Comparison of ENCODE assay signal across 17 cellular contexts in genomic region chr12:132288516-132289188, GRCh38. TPM values are rescaled to one million over a fixed set of nuclear protein-coding genes. Genes with fewer than 3 reads are reported as not detected.
"Had no signal": no experiment of that assay in that cellular context is flagged by ENCODE, and none has a peak within 500 bp of the region (broad histone marks: within the 10 kb centered on the region; RNA-seq: fewer than 3 reads in every experiment).

No MANE protein-coding gene starts in this region.

- H3K4me3 ChIP-seq: cardiac muscle cell, coronary artery, esophagus muscularis mucosa, lung, skin epidermis, transverse colon had no signal

- H3K9me3 ChIP-seq: esophagus muscularis mucosa, transverse colon had no signal

- H3K36me3 ChIP-seq: cardiac muscle cell, esophagus muscularis mucosa, transverse colon had no signal

- DNase-seq: activated CD4-positive, alpha-beta T cell treated with anti-CD3 and anti-CD28 coated beads for 1 hour; activated CD4-positive, alpha-beta T cell treated with anti-CD3 and anti-CD28 coated beads, Interleukin-2, amount 50 U/mL, for 4 hours; activated naive CD4-positive, alpha-beta T cell treated with anti-CD3 and anti-CD28 coated beads, Interleukin-2, amount 50 U/mL, for 16 hours; effector CD4-positive, alpha-beta T cell; naive B cell; retina; stimulated activated CD4-positive, alpha-beta T cell treated with anti-CD3 and anti-CD28 coated beads, Interleukin-4, amount 100 ng/mL, for 4 hours; stimulated activated CD8-positive, alpha-beta memory T cell treated with anti-CD3 and anti-CD28 coated beads, Interleukin-4, amount 100 ng/mL, for 48 hours; stimulated activated naive CD4-positive, alpha-beta T cell treated with Interleukin-2 at 50 U/mL for 16 hours; T1000; transverse colon had no signal

- H3K27ac ChIP-seq: cardiac muscle cell, coronary artery, esophagus muscularis mucosa, skin epidermis, transverse colon had no signal

- H3K36me3 Mint-ChIP-seq: naive B cell had no signal

RNA-seq across cellular contexts. Expression of gene GALNT9, which starts 40.7 kb away (rescaled TPM):
- total RNA-seq: SK-MEL-5 had no signal
